Comparison of ENCODE assay signal across 1 cellular context in genomic region chr1:3323021-3323790, GRCh38.
TF ChIP-seq lines count a peak whose summit lies in the region.

No MANE protein-coding gene starts in this region.

TF ChIP-seq in HepG2, 621 proteins besides CTCF, POLR2A, EP300 and RAD21 (continued from another document and continues in another):
- TF ChIP-seq HIC2 (CRISPR knock-in tag; IDR thresholded peaks at IDR 0.05; ENCODE audit: low read depth) (no peak), BRCA1 (CRISPR knock-in tag; IDR thresholded peaks at IDR 0.05) (no peak; the same call in 1 of the 2 replicates), GPN1 (CRISPR knock-in tag; IDR thresholded peaks at IDR 0.05; ENCODE audit: borderline replicate concordance) (no peak), NFE2L1 (CRISPR knock-in tag; IDR thresholded peaks at IDR 0.05; ENCODE audit: borderline replicate concordance) (no peak), NKX3-1 (CRISPR knock-in tag; IDR thresholded peaks at IDR 0.05) (0 out of 2 replicates have a peak, but pooled peaks have one; percentile 49), ZNF121 (CRISPR knock-in tag; IDR thresholded peaks at IDR 0.05) (no peak), TEAD3 (CRISPR knock-in tag; optimal IDR thresholded peaks at IDR 0.05; ENCODE audit: borderline replicate concordance) (peak; percentile 26), ZNF276 (CRISPR knock-in tag; IDR thresholded peaks at IDR 0.05; ENCODE audit: low read depth) (peak; percentile 38; the same call in 1 of the 2 replicates), GPBP1L1 (CRISPR knock-in tag; IDR thresholded peaks at IDR 0.05) (no peak), GLMP (CRISPR knock-in tag; IDR thresholded peaks at IDR 0.05; ENCODE audit: borderline replicate concordance) (no peak), ZFP91 (CRISPR knock-in tag; IDR thresholded peaks at IDR 0.05; ENCODE audit: borderline replicate concordance) (peak; percentile 56), ZNF33A (CRISPR knock-in tag; IDR thresholded peaks at IDR 0.05; ENCODE audit: borderline replicate concordance) (no peak), CHCHD3 (CRISPR knock-in tag; IDR thresholded peaks at IDR 0.05) (0 out of 2 replicates have a peak, but pooled peaks have one; percentile 36), MLX (CRISPR knock-in tag; IDR thresholded peaks at IDR 0.05) (no peak), ZNF615 (CRISPR knock-in tag; IDR thresholded peaks at IDR 0.05; ENCODE audit: borderline replicate concordance) (no peak), ZNF343 (CRISPR knock-in tag; IDR thresholded peaks at IDR 0.05) (no peak), HMGXB3 (CRISPR knock-in tag; IDR thresholded peaks at IDR 0.05; ENCODE audit: borderline replicate concordance) (no peak), HNRNPK (IDR thresholded peaks at IDR 0.05; ENCODE audit: low read depth, low read length, poor library complexity, severe bottlenecking) (no peak), PAXIP1 (CRISPR knock-in tag; conservative IDR thresholded peaks at IDR 0.05) (peak; percentile 36), ZBTB7B (CRISPR knock-in tag; IDR thresholded peaks at IDR 0.05) (no peak), ATF4 (CRISPR knock-in tag; IDR thresholded peaks at IDR 0.05) (no peak), MIXL1 (CRISPR knock-in tag; IDR thresholded peaks at IDR 0.05) (peak; percentile 30; the same call in 1 of the 2 replicates), AHDC1 (CRISPR knock-in tag; IDR thresholded peaks at IDR 0.05; ENCODE audit: borderline replicate concordance) (0 out of 2 replicates have a peak, but pooled peaks have one; percentile 22), ZNF367 (CRISPR knock-in tag; IDR thresholded peaks at IDR 0.05; ENCODE audit: borderline replicate concordance) (no peak), ZBTB14 (CRISPR knock-in tag; IDR thresholded peaks at IDR 0.05) (no peak), JUND (CRISPR knock-in tag; IDR thresholded peaks at IDR 0.05) (no peak), MAFG (CRISPR knock-in tag; IDR thresholded peaks at IDR 0.05) (no peak)
